ENCODE assay signal across 30 cellular contexts in genomic region chr3:94394885-94395284, GRCh38.
"Had no signal": no experiment of that assay in that cellular context is flagged by ENCODE, and none has a peak within 500 bp of the region (broad histone marks: within the 10 kb centered on the region; RNA-seq: fewer than 3 reads in every experiment).

No MANE protein-coding gene starts in this region.

- ATAC-seq: naive thymus-derived CD4-positive, alpha-beta T cell; natural killer cell; right lobe of liver; stimulated activated memory B cell treated with anti-CD40 and anti-IgM and Interleukin-4, amounts not matched to agents 10 μg/mL and 1 μg/mL and 100 μg/mL, for 72 hours; stimulated activated naive CD8-positive, alpha-beta T cell treated with anti-CD3 and anti-CD28 coated beads, Interleukin-15, amount 100 ng/mL, for 72 hours; stimulated activated naive CD8-positive, alpha-beta T cell treated with anti-CD3 and anti-CD28 coated beads, Interleukin-15, Interleukin-2, amounts not matched to agents 100 U/mL and 50 U/mL, for 24 hours; upper lobe of right lung had no signal

- H3K4me1 Mint-ChIP-seq: naive thymus-derived CD4-positive, alpha-beta T cell; natural killer cell; nephron; stimulated activated memory B cell treated with anti-CD40 and anti-IgM and Interleukin-4, amounts not matched to agents 10 μg/mL and 1 μg/mL and 100 μg/mL, for 72 hours; stimulated activated naive CD8-positive, alpha-beta T cell treated with anti-CD3 and anti-CD28 coated beads, Interleukin-15, amount 100 ng/mL, for 72 hours had no signal

- H3K27ac Mint-ChIP-seq: naive thymus-derived CD4-positive, alpha-beta T cell; natural killer cell; nephron; stimulated activated memory B cell treated with anti-CD40 and anti-IgM and Interleukin-4, amounts not matched to agents 10 μg/mL and 1 μg/mL and 100 μg/mL, for 72 hours; stimulated activated naive CD8-positive, alpha-beta T cell treated with anti-CD3 and anti-CD28 coated beads, Interleukin-15, amount 100 ng/mL, for 72 hours; type B pancreatic cell had no signal

- H3K4me1 ChIP-seq: pancreas, prostate gland, right atrium auricular region, right lobe of liver, spleen, suprapubic skin, testis, transverse colon, upper lobe of right lung, uterus had no signal

- H3K4me2 ChIP-seq: smooth muscle cell had no signal

- H3K36me3 ChIP-seq: neutrophil, pancreas, prostate gland, right atrium auricular region, right lobe of liver, spleen, suprapubic skin, tibial artery, transverse colon, upper lobe of right lung, uterus had no signal

- H3K27me3 Mint-ChIP-seq: naive thymus-derived CD4-positive, alpha-beta T cell; stimulated activated memory B cell treated with anti-CD40 and anti-IgM and Interleukin-4, amounts not matched to agents 10 μg/mL and 1 μg/mL and 100 μg/mL, for 72 hours; stimulated activated naive CD8-positive, alpha-beta T cell treated with anti-CD3 and anti-CD28 coated beads, Interleukin-15, amount 100 ng/mL, for 72 hours; type B pancreatic cell had no signal

- H3K4me3 ChIP-seq: pancreas, prostate gland, right atrium auricular region, right lobe of liver, skin epidermis, smooth muscle cell, spleen, suprapubic skin, testis, tibial artery, transverse colon, upper lobe of right lung, uterus had no signal

- H3K27ac ChIP-seq: neutrophil, pancreas, prostate gland, right atrium auricular region, right lobe of liver, skin epidermis, spleen, suprapubic skin, testis, tibial artery, transverse colon, upper lobe of right lung, uterus had no signal

- H3K4me3 Mint-ChIP-seq: naive thymus-derived CD4-positive, alpha-beta T cell; natural killer cell; nephron; stimulated activated memory B cell treated with anti-CD40 and anti-IgM and Interleukin-4, amounts not matched to agents 10 μg/mL and 1 μg/mL and 100 μg/mL, for 72 hours; stimulated activated naive CD8-positive, alpha-beta T cell treated with anti-CD3 and anti-CD28 coated beads, Interleukin-15, amount 100 ng/mL, for 72 hours; type B pancreatic cell had no signal

- H3K9me3 ChIP-seq: neutrophil, pancreas, prostate gland, right atrium auricular region, right lobe of liver, suprapubic skin, testis, tibial artery, transverse colon, upper lobe of right lung, uterus had no signal

- DNase-seq: naive thymus-derived CD4-positive, alpha-beta T cell; natural killer cell; nucleus accumbens; pancreas; retina; right lobe of liver; spleen; stimulated activated CD4-positive, alpha-beta T cell treated with anti-CD3 and anti-CD28 coated beads, Interleukin-12 subunit alpha, Interleukin-12 subunit beta, amount 100 ng/mL, for 4 hours; stimulated activated CD4-positive, alpha-beta T cell treated with anti-CD3 and anti-CD28 coated beads, Interleukin-1b, Interleukin-23, amount 100 ng/mL, for 48 hours; stimulated activated CD4-positive, alpha-beta T cell treated with anti-CD3 and anti-CD28 coated beads, Interleukin-4, amount 100 ng/mL, for 1 hour; stimulated activated CD4-positive, alpha-beta T cell treated with anti-CD3 and anti-CD28 coated beads, Interleukin-4, amount 100 ng/mL, for 4 hours; stimulated activated CD8-positive, alpha-beta memory T cell treated with anti-CD3 and anti-CD28 coated beads, Interleukin-4, amount 100 ng/mL, for 48 hours; stimulated activated naive CD4-positive, alpha-beta T cell; stimulated activated naive CD8-positive, alpha-beta T cell treated with anti-CD3 and anti-CD28 coated beads, Interleukin-15, amount 100 ng/mL, for 72 hours; stimulated activated naive CD8-positive, alpha-beta T cell treated with anti-CD3 and anti-CD28 coated beads, Interleukin-15, Interleukin-2, amounts not matched to agents 100 U/mL and 50 U/mL, for 24 hours; substantia nigra; testis; tibial artery; transverse colon; upper lobe of right lung; uterus had no signal

- H3K9me3 Mint-ChIP-seq: nephron; stimulated activated naive CD8-positive, alpha-beta T cell treated with anti-CD3 and anti-CD28 coated beads, Interleukin-15, amount 100 ng/mL, for 72 hours; type B pancreatic cell had no signal

- H3K27me3 ChIP-seq: neutrophil, pancreas, right atrium auricular region, right lobe of liver, spleen, suprapubic skin, testis, tibial artery, transverse colon, upper lobe of right lung, uterus had no signal

- H3K36me3 Mint-ChIP-seq: naive thymus-derived CD4-positive, alpha-beta T cell; natural killer cell; stimulated activated memory B cell treated with anti-CD40 and anti-IgM and Interleukin-4, amounts not matched to agents 10 μg/mL and 1 μg/mL and 100 μg/mL, for 72 hours; type B pancreatic cell had no signal
